Comparison of ENCODE assay signal across 8 cellular contexts in genomic region chr2:212538156-212539144, GRCh38. TPM values are rescaled to one million over a fixed set of nuclear protein-coding genes. Genes with fewer than 3 reads are reported as not detected.
DNase-seq lines count a peak whose midpoint lies in the region; ATAC-seq and TF ChIP-seq lines count a peak whose summit lies in the region.

ERBB4 (minus strand) TSS chr2:212538802; CDS start chr2:212538530, 272 bp downstream.

- TSS peak; percentile 44 for BruUV-seq in A673 (replicated peaks; lab: Mats Ljungman, UMichigan)

- POLR2A ChIA-PET in A673 (lab: Charles Lee; ENCODE audit: low non-redundant PET) = interaction anchor here (0.7 kb wide), 1 partner anchor 1289 kb away, joined by 3 read pairs; no protein-coding TSS in a partner anchor

- DNase-seq in A673 (ENCODE audit: low spot score) (peak; percentile 66), right cardiac atrium (peak; percentile 37 to 74 (median 69)), psoas muscle (peak; percentile 19 to 63), H4 (ENCODE audit: low spot score) (no peak)
- no peak for DNase-seq in effector CD4-positive, alpha-beta T cell

- peaks cover 24% of the 10 kb centered on the region for H3K4me1 ChIP-seq in A673 (ENCODE audit: insufficient read depth, low read length, poor library complexity, severe bottlenecking)
- H3K4me1 ChIP-seq in right cardiac atrium (ENCODE audit: control insufficient read depth, insufficient read depth, low read length) = no peaks in the 10 kb centered on the region
- H3K4me1 ChIP-seq in psoas muscle = peaks cover 18% of the 10 kb centered on the region

- CTCF ChIA-PET in A673 (lab: Charles Lee) = interaction anchor here (0.6 kb wide), 1 partner anchor 790 kb away, joined by 3 read pairs; no protein-coding TSS in a partner anchor

- no peaks in the 10 kb centered on the region for H3K4me1 Mint-ChIP-seq in activated T-helper 17 cell treated with anti-CD3 and anti-CD28 coated beads, Interleukin-2, amount 50 U/mL, for 72 hours

- H3K4me3 Mint-ChIP-seq in activated T-helper 17 cell treated with anti-CD3 and anti-CD28 coated beads, Interleukin-2, amount 50 U/mL, for 72 hours = peak within 1 kb of the TSS; percentile 46

- H3K27me3 Mint-ChIP-seq in activated T-helper 17 cell treated with anti-CD3 and anti-CD28 coated beads, Interleukin-2, amount 50 U/mL, for 72 hours = peaks cover 47% of the 10 kb centered on the region

- peak within 1 kb of the TSS; percentile 88 for H3K27ac ChIP-seq in A673 (ENCODE audit: low read depth, low read length, poor library complexity, severe bottlenecking)
- peak within 1 kb of the TSS; percentile 62 for H3K27ac ChIP-seq in right cardiac atrium (ENCODE audit: low read length)
- H3K27ac ChIP-seq in psoas muscle = peak within 1 kb of the TSS; percentile 83

- H3K4me3 ChIP-seq in A673 (ENCODE audit: low read depth, low read length, poor library complexity, severe bottlenecking) (peak within 1 kb of the TSS; percentile 95), right cardiac atrium (ENCODE audit: low read length) (peak within 1 kb of the TSS; percentile 96), psoas muscle (peak within 1 kb of the TSS; percentile 91)

- no peak within 1 kb of the TSS for H3K27ac Mint-ChIP-seq in activated T-helper 17 cell treated with anti-CD3 and anti-CD28 coated beads, Interleukin-2, amount 50 U/mL, for 72 hours

- TF ChIP-seq CTCF in A673 (conservative IDR thresholded peaks at IDR 0.05; ENCODE audit: low read depth, low read length) = no peak
- TF ChIP-seq CTCF in psoas muscle (IDR thresholded peaks at IDR 0.05) = no peak

- H3K36me3 Mint-ChIP-seq in activated T-helper 17 cell treated with anti-CD3 and anti-CD28 coated beads, Interleukin-2, amount 50 U/mL, for 72 hours (ENCODE audit: low read depth) = peaks cover 5% of the 10 kb centered on the region

- H3K36me3 ChIP-seq in A673 (ENCODE audit: insufficient read depth, low read length, poor library complexity, severe bottlenecking) (no peaks in the 10 kb centered on the region), psoas muscle (ENCODE audit: insufficient read depth in 1 of 2, low read depth in 1 of 2) (no peaks in the 10 kb centered on the region)

- under 1% methylated on average over 82 of the region's 82 CpGs for WGBS in right cardiac atrium
- 0 to 1% (median 1%) methylated on average over 63 to 82 of the region's 82 CpGs for WGBS in psoas muscle, 3 donors

- no peaks in the 10 kb centered on the region for H3K27me3 ChIP-seq in A673 (replicated peaks; ENCODE audit: insufficient read depth, low read depth, low read length, poor library complexity)
- H3K27me3 ChIP-seq in right cardiac atrium (ENCODE audit: control insufficient read depth, insufficient read depth) = no peaks in the 10 kb centered on the region
- no peaks in the 10 kb centered on the region for H3K27me3 ChIP-seq in psoas muscle (ENCODE audit: insufficient read depth in 3 of 3, low read length in 2 of 3)

- ATAC-seq in GM19372 (IDR thresholded peaks at IDR 0.05; ENCODE audit: low read depth, unreplicated experiment) (peak; percentile 33), right cardiac atrium (peak; percentile 46 to 58), psoas muscle (peak; percentile 45 to 57 (median 56)), GM21576 (IDR thresholded peaks at IDR 0.05; ENCODE audit: unreplicated experiment) (no peak)
- ATAC-seq in activated T-helper 17 cell treated with anti-CD3 and anti-CD28 coated beads, Interleukin-2, amount 50 U/mL, for 72 hours (replicated peaks) = no peak

- no peaks in the 10 kb centered on the region for H3K9me3 Mint-ChIP-seq in activated T-helper 17 cell treated with anti-CD3 and anti-CD28 coated beads, Interleukin-2, amount 50 U/mL, for 72 hours

- H3K9me3 ChIP-seq in A673 (ENCODE audit: low read depth, low read length, poor library complexity, severe bottlenecking) (no peaks in the 10 kb centered on the region), right cardiac atrium (ENCODE audit: control insufficient read depth, low read length) (no peaks in the 10 kb centered on the region), psoas muscle (no peaks in the 10 kb centered on the region)

- intact Hi-C loops in A673 (cut with micrococcal nuclease; ENCODE audit: unreplicated experiment) = loop anchor here (5.0 to 10.0 kb wide), 6 partner anchors 134 to 1281 kb away; no protein-coding TSS in a partner anchor
- intact Hi-C loops in right cardiac atrium (cut with DNase I) = loop anchor here in 1 of 4 donors (10.0 kb wide), 1 partner anchor 384 kb away; no protein-coding TSS in a partner anchor
- intact Hi-C loops in psoas muscle (cut with DNase I) = no loop called here

RNA-seq across cellular contexts. Expression of gene ERBB4, which starts in this region (rescaled TPM):
- 37.5 and 40.6 TPM in 2 replicates for total RNA-seq in A673 (2021)
- total RNA-seq in activated T-helper 17 cell treated with anti-CD3 and anti-CD28 coated beads, Interleukin-2, amount 50 U/mL, for 72 hours = not detected
- total RNA-seq in right cardiac atrium = 10 to 100 TPM; 29.2 to 38.8 (median 34.4) TPM
- polyA plus RNA-seq in right cardiac atrium = 4.3 TPM
- total RNA-seq in psoas muscle = 1 to 10 TPM; 2.0 to 7.5 (median 3.5) TPM
- under 1 TPM; 0.07 to 0.44 (median 0.25) TPM for polyA plus RNA-seq in psoas muscle
- total RNA-seq in H4 (2014; rRNA removed; shearing (Covaris generic)) = 0.04 and 0.33 TPM in 2 replicates

Comparison
In these comparisons a context has a peak if more than half of its experiments do, and no peak if none do; other contexts are left out.
1. DNase-seq: peak in A673 (single experiment), right cardiac atrium (3 of 3) and psoas muscle (2 of 2); none in effector CD4-positive, alpha-beta T cell (single experiment) and H4 (single experiment).
2. ATAC-seq: peak in GM19372 (single experiment), right cardiac atrium (2 of 2) and psoas muscle (4 of 4); none in activated T-helper 17 cell treated with anti-CD3 and anti-CD28 coated beads, Interleukin-2, amount 50 U/mL, for 72 hours (single experiment) and GM21576 (single experiment).
3. Peak in every context shown above with its lines, with median percentiles within 50 percentile points of each other: H3K27ac ChIP-seq and H3K4me3 ChIP-seq.